8 cellular contexts compared by ENCODE assay signal in genomic region chr21:43361127-43361492, GRCh38.
DNase-seq lines count a peak whose midpoint lies in the region; ATAC-seq, FAIRE-seq and TF ChIP-seq lines count a peak whose summit lies in the region.

No MANE protein-coding gene starts in this region.

- intact Hi-C loops in activated CD8-positive, alpha-beta T cell treated with anti-CD3 and anti-CD28 coated beads for 36 hours (cut with micrococcal nuclease): no loop called here
- intact Hi-C loops in kidney (cut with DNase I): no loop called here

- no peaks in the 10 kb centered on the region for H3K27me3 ChIP-seq in upper lobe of left lung

- 51 to 69% methylated on average over 10 of the region's 10 CpGs for WGBS in upper lobe of left lung, 2 donors

- H3K36me3 ChIP-seq in kidney (ENCODE audit: control insufficient read depth in 1 of 2, insufficient read depth in 2 of 2, low read length in 2 of 2): no peaks in the 10 kb centered on the region
- no peaks in the 10 kb centered on the region for H3K36me3 ChIP-seq in upper lobe of left lung

- CTCF ChIA-PET in activated CD8-positive, alpha-beta T cell treated with anti-CD3 and anti-CD28 coated beads for 36 hours (lab: Charles Lee): no interaction called here

- peak in 1 of 2 donors; percentile 28 for ATAC-seq in activated T-cell treated with anti-CD3 and anti-CD28 coated beads, Interleukin-2, amount 50 U/mL, for 4 hours
- no peak for ATAC-seq in activated CD8-positive, alpha-beta T cell treated with anti-CD3 and anti-CD28 coated beads for 36 hours
- ATAC-seq in upper lobe of left lung (ENCODE audit: low FRiP score in 2 of 2) (no peak), GM21360 (IDR thresholded peaks at IDR 0.05; ENCODE audit: unreplicated experiment) (no peak)

- peaks cover 22% of the 10 kb centered on the region for H3K4me1 Mint-ChIP-seq in activated T-cell treated with anti-CD3 and anti-CD28 coated beads, Interleukin-2, amount 50 U/mL, for 4 hours (ENCODE audit: low read depth)
- H3K4me1 Mint-ChIP-seq in activated CD8-positive, alpha-beta T cell treated with anti-CD3 and anti-CD28 coated beads for 36 hours (ENCODE audit: low read depth): peaks cover 25% of the 10 kb centered on the region

- peak overlapping the region in 1 of 2 donors; percentile 11 for H3K4me3 ChIP-seq in kidney (ENCODE audit: low read length in 2 of 2)
- peak overlapping the region in 1 of 4 donors; percentile 31 for H3K4me3 ChIP-seq in upper lobe of left lung

- no peaks in the 10 kb centered on the region for H3K27me3 Mint-ChIP-seq in activated T-cell treated with anti-CD3 and anti-CD28 coated beads, Interleukin-2, amount 50 U/mL, for 4 hours (ENCODE audit: low read depth)
- no peaks in the 10 kb centered on the region for H3K27me3 Mint-ChIP-seq in activated CD8-positive, alpha-beta T cell treated with anti-CD3 and anti-CD28 coated beads for 36 hours

- no peak for TF ChIP-seq POLR2A in upper lobe of left lung (IDR thresholded peaks at IDR 0.05)

- DNase-seq in activated T-cell treated with anti-CD3 and anti-CD28 coated beads, Interleukin-2, amount 50 U/mL, for 4 hours: no peak
- DNase-seq in activated T-cell treated with anti-CD3 and anti-CD28 coated beads for 4 hours (no peak), kidney (no peak), upper lobe of left lung (peak in 1 of 2 donors; percentile 70), ecto neural progenitor cell (ENCODE audit: low spot score) (no peak), hippocampal formation (lab: John Stamatoyannopoulos, UW) (no peak)
- DNase-seq in activated CD8-positive, alpha-beta T cell treated with anti-CD3 and anti-CD28 coated beads for 36 hours: peak; percentile 41

- H3K4me1 ChIP-seq in kidney (ENCODE audit: control insufficient read depth in 1 of 2, insufficient read depth in 1 of 2, low read depth in 1 of 2, low read length in 2 of 2) (peaks cover 0 to 8% of the 10 kb centered on the region in 2 donors), upper lobe of left lung (peaks cover 3 to 24% (median 13%) of the 10 kb centered on the region in 4 donors)

- TF ChIP-seq EP300 in upper lobe of left lung (IDR thresholded peaks at IDR 0.05): no peak

- H3K9me3 Mint-ChIP-seq in activated T-cell treated with anti-CD3 and anti-CD28 coated beads, Interleukin-2, amount 50 U/mL, for 4 hours: no peaks in the 10 kb centered on the region
- no peaks in the 10 kb centered on the region for H3K9me3 Mint-ChIP-seq in activated CD8-positive, alpha-beta T cell treated with anti-CD3 and anti-CD28 coated beads for 36 hours

- H3K9me3 ChIP-seq in kidney (ENCODE audit: control insufficient read depth in 1 of 2, low read length in 2 of 2): no peaks in the 10 kb centered on the region
- H3K9me3 ChIP-seq in upper lobe of left lung: no peaks in the 10 kb centered on the region

- H3K27ac ChIP-seq in kidney (ENCODE audit: low read depth in 2 of 2, low read length in 2 of 2) (peak overlapping the region; percentile 88 to 93), upper lobe of left lung (peak overlapping the region; percentile 76 to 88 (median 82))

- H3K9ac ChIP-seq in kidney (ENCODE audit: low read length in 2 of 2): peak overlapping the region; percentile 33 to 75

- POLR2A ChIA-PET in activated CD8-positive, alpha-beta T cell treated with anti-CD3 and anti-CD28 coated beads for 36 hours (lab: Charles Lee): interaction anchor here (2.2 kb wide), 1 partner anchor 8 kb away, joined by 8 read pairs; no protein-coding TSS in a partner anchor

- H3K27ac Mint-ChIP-seq in activated CD8-positive, alpha-beta T cell treated with anti-CD3 and anti-CD28 coated beads for 36 hours: peak overlapping the region; percentile 79

- TF ChIP-seq CTCF in activated CD8-positive, alpha-beta T cell treated with anti-CD3 and anti-CD28 coated beads for 36 hours (IDR thresholded peaks at IDR 0.05): no peak
- TF ChIP-seq CTCF in kidney (IDR thresholded peaks at IDR 0.05; ENCODE audit: borderline replicate concordance, extremely low read depth, insufficient read depth) (no peak), upper lobe of left lung (IDR thresholded peaks at IDR 0.05) (no peak)

- no peaks in the 10 kb centered on the region for H3K36me3 Mint-ChIP-seq in activated T-cell treated with anti-CD3 and anti-CD28 coated beads, Interleukin-2, amount 50 U/mL, for 4 hours (ENCODE audit: insufficient read depth)
- H3K36me3 Mint-ChIP-seq in activated CD8-positive, alpha-beta T cell treated with anti-CD3 and anti-CD28 coated beads for 36 hours (ENCODE audit: low read depth): peaks cover 4% of the 10 kb centered on the region

- no peak for FAIRE-seq in kidney (lab: Jason Lieb, UNC)

- H3K4me3 Mint-ChIP-seq in activated T-cell treated with anti-CD3 and anti-CD28 coated beads, Interleukin-2, amount 50 U/mL, for 4 hours: peak overlapping the region; percentile 73
- H3K4me3 Mint-ChIP-seq in activated CD8-positive, alpha-beta T cell treated with anti-CD3 and anti-CD28 coated beads for 36 hours: peak overlapping the region; percentile 78
